Comparison of ENCODE assay signal across 8 cellular contexts in the genomic region with DNA sequence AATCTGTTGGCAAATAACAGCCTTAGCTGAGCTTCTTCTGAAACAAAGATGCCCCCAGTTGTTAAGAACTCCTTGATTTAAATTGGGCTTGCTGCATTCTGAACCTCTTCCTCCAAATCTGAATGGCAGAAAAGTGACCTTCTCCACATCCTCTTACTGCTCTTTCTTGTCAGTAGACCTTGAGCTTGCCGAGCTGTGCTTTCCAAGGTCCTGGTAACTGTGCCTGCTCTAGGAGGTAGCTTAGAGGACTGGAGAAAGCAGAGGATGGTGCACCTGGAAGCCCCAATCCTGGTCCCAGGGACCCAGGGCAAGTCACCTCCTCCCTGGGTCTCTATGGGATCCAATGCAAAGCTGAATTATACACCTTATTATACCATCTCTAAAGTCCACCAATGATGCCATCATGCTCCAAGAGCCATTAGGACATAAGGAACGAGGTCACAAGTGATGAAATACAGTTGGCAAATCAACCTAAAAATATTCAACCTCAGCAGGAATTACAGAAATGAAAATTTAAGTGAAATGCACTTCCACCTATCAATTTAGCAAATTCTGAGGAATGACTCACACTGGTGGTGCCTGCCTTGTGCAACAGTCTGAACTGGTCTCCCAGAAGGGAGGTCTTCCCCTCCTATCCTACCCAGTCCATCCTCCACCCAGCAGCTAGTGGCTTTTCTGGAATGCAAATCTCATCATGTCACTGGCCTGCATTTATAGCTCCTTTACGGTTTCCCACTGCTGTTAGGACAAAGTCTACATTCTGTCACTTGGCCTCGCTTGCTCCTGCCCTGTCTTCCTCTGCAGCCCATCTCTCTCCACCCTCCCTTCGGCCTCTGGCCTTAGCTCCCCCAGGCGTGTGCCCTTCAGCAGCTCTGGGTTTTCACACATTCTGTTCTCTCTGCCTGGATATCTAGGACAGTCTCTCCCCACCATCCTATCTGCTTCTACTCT.
DNase-seq lines count a peak whose midpoint lies in the region; TF ChIP-seq lines count a peak whose summit lies in the region.

No MANE protein-coding gene starts in this region.

- no peaks in the 10 kb centered on the region for H3K36me3 Mint-ChIP-seq in nephron (ENCODE audit: low read depth)

- DNase-seq in NOMO-1 treated with dmso at 0.1 percent for 144 hours (lab: John Stamatoyannopoulos, UW; ENCODE audit: unreplicated experiment), result peak; percentile 83
- DNase-seq in epithelial cell of prostate (ENCODE audit: low read depth, low spot score), result no peak
- no peak for DNase-seq in HUDEP-2 (lab: John Stamatoyannopoulos, UW; ENCODE audit: unreplicated experiment in 76 of 76)
- no peak for DNase-seq in middle frontal gyrus (ENCODE audit: extremely low spot score, low spot score)
- DNase-seq in NCI-H2107 (lab: John Stamatoyannopoulos, UW), result no peak
- no peak for DNase-seq in stimulated activated CD8-positive, alpha-beta memory T cell treated with anti-CD3 and anti-CD28 coated beads, Interleukin-4, amount 100 ng/mL, for 48 hours

- peaks cover 64% of the 10 kb centered on the region for H3K4me1 Mint-ChIP-seq in nephron

- H3K9me3 ChIP-seq in BLaER1, result no peaks in the 10 kb centered on the region

- H3K27ac ChIP-seq in BLaER1, result no peak overlapping the region
- H3K27ac ChIP-seq in epithelial cell of prostate, result peak overlapping the region; percentile 12

- no peak overlapping the region for H3K4me3 Mint-ChIP-seq in nephron

- peak overlapping the region; percentile 43 to 61 (median 51) for H3K27ac Mint-ChIP-seq in nephron

- H3K27me3 ChIP-seq in BLaER1, result no peaks in the 10 kb centered on the region

- H3K9me3 Mint-ChIP-seq in nephron, result no peaks in the 10 kb centered on the region

- no peaks in the 10 kb centered on the region for H3K27me3 Mint-ChIP-seq in nephron (ENCODE audit: low read depth)

- no peak for TF ChIP-seq CTCF in nephron (IDR thresholded peaks at IDR 0.05; ENCODE audit: unreplicated experiment in 3 of 3)

- H3K4me3 ChIP-seq in BLaER1, result no peak overlapping the region

- no peaks in the 10 kb centered on the region for H3K36me3 ChIP-seq in BLaER1

- H3K4me1 ChIP-seq in BLaER1, result peaks cover 22% of the 10 kb centered on the region

- peaks cover 25% of the 10 kb centered on the region; the same call in 1 of the 2 replicates for H4K20me1 ChIP-seq in BLaER1

- peak overlapping the region; percentile 46 for H3K4me2 ChIP-seq in BLaER1

- H3K9ac ChIP-seq in BLaER1, result no peak overlapping the region
